1 cellular context compared by ENCODE assay signal in the genomic region with DNA sequence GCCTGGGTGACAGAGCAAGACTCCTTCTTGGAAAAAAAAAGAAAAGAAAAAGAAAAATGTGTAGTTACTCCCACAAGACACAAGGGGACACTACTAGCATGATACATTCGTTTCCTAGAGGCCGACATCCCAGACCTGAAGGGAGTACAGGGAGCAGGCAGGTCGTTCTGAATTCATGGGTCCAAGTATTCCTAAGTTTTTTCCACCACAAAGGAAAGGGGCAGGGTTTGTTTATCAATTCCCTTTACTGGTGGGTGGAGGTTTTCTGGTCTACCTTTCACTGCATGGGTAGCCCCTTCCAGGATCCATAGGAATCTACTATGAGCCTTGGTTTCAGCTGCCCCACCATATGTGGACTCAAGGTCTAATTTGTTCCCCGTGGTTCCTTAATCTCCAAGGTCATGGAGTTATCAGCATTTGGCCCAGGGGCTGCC.
TF ChIP-seq lines count a peak whose summit lies in the region.

No MANE protein-coding gene starts in this region.

TF ChIP-seq in H1, 55 proteins besides CTCF, POLR2A, EP300 and RAD21:
- TF ChIP-seq CHD1 (IDR thresholded peaks at IDR 0.05; ENCODE audit: low read depth, low read length) (no peak), GABPA (IDR thresholded peaks at IDR 0.05; ENCODE audit: borderline replicate concordance, insufficient read depth, low read length) (no peak), FOSL1 (IDR thresholded peaks at IDR 0.05; ENCODE audit: insufficient read depth, low read depth, low read length) (no peak), POU5F1 (IDR thresholded peaks at IDR 0.05; ENCODE audit: low read depth, low read length) (no peak), SP2 (IDR thresholded peaks at IDR 0.05; ENCODE audit: low read length) (no peak), SRF (IDR thresholded peaks at IDR 0.05; ENCODE audit: low read depth, low read length) (no peak), SAP30 (IDR thresholded peaks at IDR 0.05; ENCODE audit: insufficient read depth, insufficient replicate concordance, low read length) (no peak)
- TF ChIP-seq, protein P1, sequence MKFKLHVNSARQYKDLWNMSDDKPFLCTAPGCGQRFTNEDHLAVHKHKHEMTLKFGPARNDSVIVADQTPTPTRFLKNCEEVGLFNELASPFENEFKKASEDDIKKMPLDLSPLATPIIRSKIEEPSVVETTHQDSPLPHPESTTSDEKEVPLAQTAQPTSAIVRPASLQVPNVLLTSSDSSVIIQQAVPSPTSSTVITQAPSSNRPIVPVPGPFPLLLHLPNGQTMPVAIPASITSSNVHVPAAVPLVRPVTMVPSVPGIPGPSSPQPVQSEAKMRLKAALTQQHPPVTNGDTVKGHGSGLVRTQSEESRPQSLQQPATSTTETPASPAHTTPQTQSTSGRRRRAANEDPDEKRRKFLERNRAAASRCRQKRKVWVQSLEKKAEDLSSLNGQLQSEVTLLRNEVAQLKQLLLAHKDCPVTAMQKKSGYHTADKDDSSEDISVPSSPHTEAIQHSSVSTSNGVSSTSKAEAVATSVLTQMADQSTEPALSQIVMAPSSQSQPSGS (IDR thresholded peaks at IDR 0.05; ENCODE audit: low read length): no peak
